9 cellular contexts compared by ENCODE assay signal in genomic region chr7:74479961-74480829, GRCh38. TPM values are rescaled to one million over a fixed set of nuclear protein-coding genes. Genes with fewer than 3 reads are reported as not detected.
A peak's percentile ranks its signal among the peaks of the same experiment; 100 is the strongest.
DNase-seq lines count a peak whose midpoint lies in the region; ATAC-seq and TF ChIP-seq lines count a peak whose summit lies in the region.
"Had no signal": no experiment of that assay in that cellular context is flagged by ENCODE, and none has a peak within 500 bp of the region (broad histone marks: within the 10 kb centered on the region; RNA-seq: fewer than 3 reads in every experiment).

No MANE protein-coding gene starts in this region.

- no peaks in the 10 kb centered on the region for H3K36me3 Mint-ChIP-seq in osteocyte (ENCODE audit: unreplicated experiment)

- H3K9me3 Mint-ChIP-seq in osteocyte (ENCODE audit: unreplicated experiment): no peaks in the 10 kb centered on the region

- peak; percentile 59 to 82 for TF ChIP-seq POLR2A in adrenal gland (IDR thresholded peaks at IDR 0.05)

- TF ChIP-seq CTCF in adrenal gland (IDR thresholded peaks at IDR 0.05) (peak in 1 of 6 experiments; percentile 16), osteocyte (IDR thresholded peaks at IDR 0.05) (no peak)

- peak overlapping the region; percentile 100 for H3K27ac Mint-ChIP-seq in osteocyte (ENCODE audit: unreplicated experiment)

- 5 to 19% (median 8%) methylated on average over 11 to 40 of the region's 40 CpGs for WGBS in adrenal gland, 4 donors

- peak; percentile 40 to 69 for DNase-seq in NCI-H187 (lab: John Stamatoyannopoulos, UW)
- no peak for DNase-seq in NCI-H187 treated with DMSO at 0.1 percent for 48 hours (lab: John Stamatoyannopoulos, UW)
- DNase-seq in adrenal gland: peak; percentile 92 to 98 (median 96)
- peak; percentile 92 for DNase-seq in cardiac septum (ENCODE audit: low spot score)
- DNase-seq in osteocyte (ENCODE audit: extremely low spot score, unreplicated experiment): peak; percentile 93
- DNase-seq in activated gamma-delta T cell (lab: John Stamatoyannopoulos, UW): no peak

- peaks cover 86% of the 10 kb centered on the region for H3K4me1 Mint-ChIP-seq in osteocyte (ENCODE audit: unreplicated experiment)

- peak overlapping the region; percentile 69 to 98 (median 97) for H3K27ac ChIP-seq in adrenal gland
- H3K27ac ChIP-seq: C4-2B had no signal

- peak overlapping the region in 2 of 4 donors; percentile 23 to 44 for H3K4me3 ChIP-seq in adrenal gland

- H3K36me3 ChIP-seq in adrenal gland (replicated peaks in 1 of 2): no peaks in the 10 kb centered on the region

- intact Hi-C loops in adrenal gland (cut with DNase I) (no loop called here), cardiac septum (cut with DNase I) (loop anchor here (2.0 kb wide), 1 partner anchor 25 kb away; no protein-coding TSS in a partner anchor)

- ATAC-seq in HG03521 (IDR thresholded peaks at IDR 0.05; ENCODE audit: unreplicated experiment) (no peak), HG03460 (IDR thresholded peaks at IDR 0.05; ENCODE audit: unreplicated experiment) (no peak)

- no peaks in the 10 kb centered on the region for H3K27me3 Mint-ChIP-seq in osteocyte (ENCODE audit: unreplicated experiment)

- H3K9me3 ChIP-seq in adrenal gland (replicated peaks in 1 of 3): no peaks in the 10 kb centered on the region

- no peaks in the 10 kb centered on the region for H3K27me3 ChIP-seq in adrenal gland

- peaks cover 58 to 60% of the 10 kb centered on the region in 2 donors for H3K4me1 ChIP-seq in adrenal gland (replicated peaks in 1 of 2)

- peak overlapping the region; percentile 66 for H3K4me3 Mint-ChIP-seq in osteocyte (ENCODE audit: unreplicated experiment)

RNA-seq across cellular contexts. Expression of gene GTF2IRD1, which starts 26.5 kb away (rescaled TPM):
- total RNA-seq in adrenal gland (10 to 100 TPM; 19.7 to 41.3 (median 25.5) TPM), cardiac septum (13.2 TPM), osteocyte (44.7 and 48.7 TPM in 2 replicates)
- polyA plus RNA-seq in adrenal gland: 10 to 100 TPM; 20.5 to 28.0 (median 27.8) TPM

Comparison
In these comparisons a context has a peak if more than half of its experiments do, and no peak if none do; other contexts are left out.
1. DNase-seq: peak in NCI-H187 (2 of 2), adrenal gland (7 of 7), cardiac septum (single experiment) and osteocyte (single experiment); none in NCI-H187 treated with DMSO at 0.1 percent for 48 hours (single experiment) and activated gamma-delta T cell (single experiment).